1 cellular context compared by ENCODE assay signal in the genomic region with DNA sequence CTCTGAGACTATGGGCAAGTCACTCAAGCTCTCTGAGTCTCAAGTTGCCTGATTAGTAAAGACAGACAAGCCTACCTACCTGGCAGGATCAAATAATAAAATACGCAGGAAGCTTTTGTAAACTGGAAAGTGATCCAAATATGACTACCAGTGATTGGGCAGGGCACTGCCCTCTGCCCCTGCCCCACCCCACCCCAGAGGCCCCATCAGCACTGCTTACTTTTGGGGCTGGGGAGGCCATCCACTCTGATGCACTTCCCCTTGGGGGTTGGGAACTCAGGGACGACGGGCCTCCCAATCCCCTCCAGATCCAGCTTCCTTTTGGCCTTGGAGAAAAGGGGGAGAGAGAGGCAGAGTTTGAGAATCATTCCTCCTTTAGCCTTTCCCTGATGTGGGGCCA.
TF ChIP-seq lines count a peak whose summit lies in the region.

No MANE protein-coding gene starts in this region.

TF ChIP-seq in IMR-90, 13 proteins besides CTCF, POLR2A, EP300 and RAD21:
- TF ChIP-seq MXI1 (IDR thresholded peaks at IDR 0.05; ENCODE audit: borderline replicate concordance, low read depth, low read length) (no peak), CEBPB (IDR thresholded peaks at IDR 0.05; ENCODE audit: low read depth, low read length) (no peak), MAZ (IDR thresholded peaks at IDR 0.05; ENCODE audit: borderline replicate concordance, low read depth, low read length) (no peak), SMC3 (IDR thresholded peaks at IDR 0.05; ENCODE audit: low read depth, low read length) (no peak)
